Comparison of ENCODE assay signal across 8 cellular contexts in the genomic region with DNA sequence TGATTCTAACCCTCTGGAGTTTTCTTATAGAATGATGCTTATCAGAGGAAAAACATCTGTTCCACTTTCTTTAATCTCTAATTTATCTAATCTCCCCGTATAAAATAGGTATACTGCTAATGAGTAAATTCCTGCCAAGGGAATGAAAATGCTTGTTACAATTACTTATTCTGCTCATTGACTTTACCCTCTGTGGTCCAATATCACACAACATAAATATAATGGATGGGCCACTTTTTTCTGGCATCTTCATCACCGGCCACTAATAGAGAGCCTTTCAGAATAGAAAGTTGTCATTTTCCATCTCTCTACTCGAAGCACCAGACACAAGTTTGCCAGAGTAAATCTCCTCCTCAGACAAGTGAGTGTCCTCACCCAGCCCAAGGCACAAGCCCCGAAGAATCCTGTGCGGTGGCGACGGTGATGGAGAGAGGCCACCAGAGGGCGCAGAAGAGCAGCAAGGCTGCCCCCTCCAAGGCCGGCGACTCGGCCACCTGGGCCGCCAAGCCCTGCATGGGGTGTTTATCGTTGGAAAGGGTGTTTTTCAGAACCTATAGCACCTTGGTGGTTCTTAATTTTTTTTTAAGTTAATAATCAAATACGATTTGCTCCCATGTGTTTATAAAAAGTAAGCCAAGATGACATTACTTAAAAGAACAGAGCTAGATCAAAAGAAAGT.
DNase-seq lines count a peak whose midpoint lies in the region; ATAC-seq and TF ChIP-seq lines count a peak whose summit lies in the region.

No MANE protein-coding gene starts in this region.

- H3K36me3 ChIP-seq in heart left ventricle = no peaks in the 10 kb centered on the region

- H3K36me3 Mint-ChIP-seq in HFFc6 (ENCODE audit: low read depth) = no peaks in the 10 kb centered on the region; the same call in 1 of the 2 replicates
- H3K36me3 Mint-ChIP-seq in activated naive CD8-positive, alpha-beta T cell treated with anti-CD3 and anti-CD28 coated beads, Interleukin-2, amount 50 U/mL, for 24 hours (ENCODE audit: low read depth) = no peaks in the 10 kb centered on the region

- WGBS in heart left ventricle, 4 donors = 3 to 4% (median 3%) methylated on average over 14 of the region's 14 CpGs

- peak; percentile 38 for DNase-seq in HFFc6
- DNase-seq in NAMALWA (ENCODE audit: low spot score) = peak; percentile 83
- peak; percentile 29 for DNase-seq in SW480 (ENCODE audit: low spot score)
- DNase-seq in activated naive CD8-positive, alpha-beta T cell treated with anti-CD3 and anti-CD28 coated beads, Interleukin-2, amount 50 U/mL, for 24 hours = peak; percentile 85
- peak; percentile 71 to 89 (median 79) for DNase-seq in heart left ventricle
- peak; percentile 89 for DNase-seq in retina
- DNase-seq in GF-D8 (lab: John Stamatoyannopoulos, UW) = no peak

- H3K4me3 ChIP-seq in heart left ventricle = no peak overlapping the region

- peaks cover 0 to 12% (median 3%) of the 10 kb centered on the region in 12 donors for H3K4me1 ChIP-seq in heart left ventricle

- H3K9me3 Mint-ChIP-seq in HFFc6 = peaks cover 15% of the 10 kb centered on the region
- peaks cover 4% of the 10 kb centered on the region for H3K9me3 Mint-ChIP-seq in activated naive CD8-positive, alpha-beta T cell treated with anti-CD3 and anti-CD28 coated beads, Interleukin-2, amount 50 U/mL, for 24 hours

- peak; percentile 89 for ATAC-seq in activated naive CD8-positive, alpha-beta T cell treated with anti-CD3 and anti-CD28 coated beads, Interleukin-2, amount 50 U/mL, for 24 hours
- ATAC-seq in heart left ventricle = peak; percentile 91 to 96 (median 94)

- intact Hi-C loops in heart left ventricle (cut with DNase I) = loop anchor here (1.0 to 10.0 kb wide), 22 partner anchors 121 to 1239 kb away; partner anchors contain the start of gene ARID1B (in 5 of the 10)

- no peak overlapping the region for H3K27ac Mint-ChIP-seq in HFFc6
- no peak overlapping the region for H3K27ac Mint-ChIP-seq in activated naive CD8-positive, alpha-beta T cell treated with anti-CD3 and anti-CD28 coated beads, Interleukin-2, amount 50 U/mL, for 24 hours

- peaks cover 12% of the 10 kb centered on the region for H3K27me3 Mint-ChIP-seq in HFFc6 (ENCODE audit: insufficient read depth)
- peaks cover 10% of the 10 kb centered on the region for H3K27me3 Mint-ChIP-seq in activated naive CD8-positive, alpha-beta T cell treated with anti-CD3 and anti-CD28 coated beads, Interleukin-2, amount 50 U/mL, for 24 hours

- H3K27me3 ChIP-seq in heart left ventricle = peaks cover 0 to 3% (median 0%) of the 10 kb centered on the region in 9 donors

- no peak overlapping the region for H3K4me3 Mint-ChIP-seq in HFFc6
- H3K4me3 Mint-ChIP-seq in activated naive CD8-positive, alpha-beta T cell treated with anti-CD3 and anti-CD28 coated beads, Interleukin-2, amount 50 U/mL, for 24 hours = no peak overlapping the region

- no peak for TF ChIP-seq POLR2A in heart left ventricle (IDR thresholded peaks at IDR 0.05)

- no peak overlapping the region for H3K27ac ChIP-seq in heart left ventricle

- peaks cover 13% of the 10 kb centered on the region for H3K4me1 Mint-ChIP-seq in HFFc6 (ENCODE audit: low read depth)
- H3K4me1 Mint-ChIP-seq in activated naive CD8-positive, alpha-beta T cell treated with anti-CD3 and anti-CD28 coated beads, Interleukin-2, amount 50 U/mL, for 24 hours = peaks cover 6% of the 10 kb centered on the region

- H3K9me3 ChIP-seq in heart left ventricle = peaks cover 0 to 19% (median 0%) of the 10 kb centered on the region in 12 donors

- TF ChIP-seq CTCF in GM12872 (IDR thresholded peaks at IDR 0.05; ENCODE audit: insufficient read depth, low read depth, low read length) (peak; percentile 90), HFFc6 (IDR thresholded peaks at IDR 0.05) (peak; percentile 98), heart left ventricle (IDR thresholded peaks at IDR 0.05) (peak; percentile 92 to 99 (median 96))
